ENCODE assay signal across 1 cellular context in the genomic region with DNA sequence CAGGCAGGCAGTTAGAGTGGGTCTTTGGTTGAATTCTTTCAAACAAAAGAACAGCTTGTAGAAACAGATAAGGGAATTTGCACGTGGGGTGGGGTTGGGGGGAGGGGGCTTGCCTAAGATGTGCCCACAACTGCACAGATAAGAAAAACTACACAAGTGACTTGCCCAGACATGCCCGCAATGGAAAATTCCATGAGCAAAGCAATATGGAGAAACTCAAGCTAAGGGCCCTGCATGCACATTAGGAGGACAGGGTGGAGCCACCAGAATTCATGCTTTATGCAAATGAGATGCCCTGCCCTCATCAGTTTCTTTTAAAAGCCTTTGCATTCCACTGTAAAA.
A peak's percentile ranks its signal among the peaks of the same experiment; 100 is the strongest.
TF ChIP-seq lines count a peak whose summit lies in the region.

No MANE protein-coding gene starts in this region.

TF ChIP-seq in K562, 482 proteins besides CTCF, POLR2A, EP300 and RAD21:
- TF ChIP-seq ZNF311 (CRISPR knock-in tag; IDR thresholded peaks at IDR 0.05) (peak; percentile 98), HDAC1 (IDR thresholded peaks at IDR 0.05) (no peak), FOXJ2 (tag; IDR thresholded peaks at IDR 0.05) (0 out of 2 replicates have a peak, but pooled peaks have one; percentile 72), ETS2 (tag; IDR thresholded peaks at IDR 0.05; ENCODE audit: borderline replicate concordance, poor library complexity, severe bottlenecking) (no peak), MAZ (CRISPR knock-in tag; conservative IDR thresholded peaks at IDR 0.05 in 1 of 2, IDR thresholded peaks at IDR 0.05 in 1 of 2) (0 out of 4 replicates have a peak, but pooled peaks of 1 of the 2 experiments have one; percentile 38), FOXJ3 (CRISPR knock-in tag; IDR thresholded peaks at IDR 0.05) (peak; percentile 50; the same call in 1 of the 2 replicates), C11orf30 (IDR thresholded peaks at IDR 0.05; ENCODE audit: low read depth) (no peak), CXXC5 (CRISPR knock-in tag; IDR thresholded peaks at IDR 0.05) (peak; percentile 40), DMBX1 (CRISPR knock-in tag; IDR thresholded peaks at IDR 0.05; ENCODE audit: borderline replicate concordance) (peak; percentile 99), TAF7 (tag; IDR thresholded peaks at IDR 0.05) (no peak)
TF ChIP-seq in K562: peak in this region for 6.
